Comparison of ENCODE assay signal across 14 cellular contexts in the genomic region with DNA sequence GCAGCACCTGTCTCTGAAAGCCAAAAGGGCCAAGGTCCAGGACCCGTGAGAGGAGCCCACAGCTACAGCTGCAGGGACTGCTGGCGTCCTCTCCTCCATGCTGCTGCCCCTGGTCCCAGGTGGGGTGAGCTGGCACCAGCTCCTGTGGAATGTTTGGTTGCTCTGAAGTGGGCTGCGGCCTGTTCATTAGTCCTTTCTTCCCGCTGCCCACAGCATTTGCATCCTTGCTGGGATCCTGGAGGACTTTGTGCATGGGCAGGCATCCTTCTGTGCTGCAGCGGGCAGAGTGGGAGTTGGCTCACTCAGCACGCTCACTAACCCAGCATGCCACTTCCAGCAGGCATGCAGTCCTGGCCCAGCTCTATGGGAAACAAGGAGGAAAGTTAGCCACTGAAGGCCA.
DNase-seq lines count a peak whose midpoint lies in the region; ATAC-seq, FAIRE-seq and TF ChIP-seq lines count a peak whose summit lies in the region.
"Had no signal": no experiment of that assay in that cellular context is flagged by ENCODE, and none has a peak within 500 bp of the region (broad histone marks: within the 10 kb centered on the region; RNA-seq: fewer than 3 reads in every experiment).

No MANE protein-coding gene starts in this region.

- in situ Hi-C loops in HepG2 (cut with HindIII; ENCODE audit: extremely low pct_ligation_motif_present, low pct_unique_long_range_greater_than_20kb) = loop anchor here (25.0 kb wide), 1 partner anchor 401 kb away; no protein-coding TSS in a partner anchor

- CTCF ChIA-PET in HepG2 (lab: Yijun Ruan, JAX; ENCODE audit: low intra/inter-chr PET ratio, low total read pairs) = no interaction called here

- H3K4me2 ChIP-seq in HepG2 (ENCODE audit: low read depth, low read length) = no peak overlapping the region

- TF ChIP-seq RAD21 in HepG2 (CRISPR knock-in tag; IDR thresholded peaks at IDR 0.05) = no peak

- no peak for FAIRE-seq in HepG2 (lab: Jason Lieb, UNC)
- FAIRE-seq: GM18507 had no signal

- no peaks in the 10 kb centered on the region for H3K9me3 Mint-ChIP-seq in CD14-positive monocyte

- H3K4me1 ChIP-seq in HepG2 (ENCODE audit: insufficient read depth, low read length) (no peaks in the 10 kb centered on the region), right lobe of liver (no peaks in the 10 kb centered on the region), gastroesophageal sphincter (peaks cover 0 to 68% (median 4%) of the 10 kb centered on the region in 3 donors)

- H3K27ac Mint-ChIP-seq in CD14-positive monocyte = no peak overlapping the region

- no peaks in the 10 kb centered on the region for H3K79me2 ChIP-seq in HepG2 (ENCODE audit: insufficient read depth, low read length)

- no peaks in the 10 kb centered on the region for H4K20me1 ChIP-seq in HepG2 (ENCODE audit: insufficient read depth, low read length)

- WGBS in HepG2 (ENCODE audit: low lambda C conversion rate) = 96% methylated on average over 5 of the region's 6 CpGs
- 100% methylated on average over 2 of the region's 6 CpGs for WGBS in right lobe of liver (ENCODE audit: insufficient coverage, low coverage, low lambda C conversion rate, missing lambda C conversion rate)
- 80% methylated on average over 4 of the region's 6 CpGs; no CpG with 5 or more reads in 1 of the 2 donors for WGBS in gastroesophageal sphincter (ENCODE audit: low coverage in 1 of 2), 2 donors

- H3K9me3 ChIP-seq in HepG2 (ENCODE audit: low read length) (no peaks in the 10 kb centered on the region), right lobe of liver (no peaks in the 10 kb centered on the region), gastroesophageal sphincter (no peaks in the 10 kb centered on the region)

- H3K9ac ChIP-seq in HepG2 (ENCODE audit: insufficient read depth, low read depth, low read length) = no peak overlapping the region
- H3K9ac ChIP-seq: GM23248 had no signal

- H3K36me3 Mint-ChIP-seq in CD14-positive monocyte = peaks cover 78 to 92% of the 10 kb centered on the region in 2 donors

- TF ChIP-seq CTCF in HepG2 (CRISPR knock-in tag; IDR thresholded peaks at IDR 0.05) = no peak
- TF ChIP-seq CTCF in right lobe of liver (IDR thresholded peaks at IDR 0.05) = no peak
- TF ChIP-seq CTCF in gastroesophageal sphincter (IDR thresholded peaks at IDR 0.05) = no peak
- TF ChIP-seq CTCF in CD14-positive monocyte (IDR thresholded peaks at IDR 0.05) = no peak

- no peaks in the 10 kb centered on the region for H3K4me1 Mint-ChIP-seq in CD14-positive monocyte

- H3K27me3 ChIP-seq in HepG2 (ENCODE audit: control insufficient read depth in 1 of 2, insufficient read depth in 2 of 2, low read length in 2 of 2) (no peaks in the 10 kb centered on the region), right lobe of liver (no peaks in the 10 kb centered on the region), gastroesophageal sphincter (no peaks in the 10 kb centered on the region)

- DNase-seq in HepG2 (ENCODE audit: low spot score) (no peak), right lobe of liver (no peak), posterior cingulate gyrus (peak in 6 of 10 donors; percentile 39 to 91 (median 68)), T-helper 1 cell (no peak), CD14-positive monocyte (ENCODE audit: low spot score) (no peak), amygdala (lab: John Stamatoyannopoulos, UW) (no peak), NCI-H128 (lab: John Stamatoyannopoulos, UW; ENCODE audit: unreplicated experiment) (no peak)
- DNase-seq: DMS53, GF-D8, H7 had no signal

- H3K4me3 Mint-ChIP-seq in CD14-positive monocyte = no peak overlapping the region

- H3K27ac ChIP-seq in HepG2 (ENCODE audit: extremely low read length, insufficient read depth, low read length) = no peak overlapping the region
- no peak overlapping the region for H3K27ac ChIP-seq in right lobe of liver
- peak overlapping the region in 3 of 4 donors; percentile 81 to 93 (median 87) for H3K27ac ChIP-seq in gastroesophageal sphincter
- H3K27ac ChIP-seq: 22Rv1, GM23248 had no signal

- H3K4me3 ChIP-seq in HepG2 (replicated peaks in 1 of 3; ENCODE audit: insufficient read depth in 1 of 3, low read depth in 2 of 3, low read length in 3 of 3) (no peak overlapping the region), right lobe of liver (no peak overlapping the region), gastroesophageal sphincter (no peak overlapping the region)
- H3K4me3 ChIP-seq: GM23248 had no signal

- TF ChIP-seq POLR2A in HepG2 (IDR thresholded peaks at IDR 0.05; ENCODE audit: insufficient read depth in 1 of 2, low read depth in 2 of 2, low read length in 2 of 2) (no peak), right lobe of liver (IDR thresholded peaks at IDR 0.05) (no peak), gastroesophageal sphincter (IDR thresholded peaks at IDR 0.05) (no peak)

- H3K36me3 ChIP-seq in HepG2 (replicated peaks in 1 of 2; ENCODE audit: control insufficient read depth in 1 of 2, insufficient read depth in 2 of 2, low read length in 2 of 2) (peaks cover 53 to 77% of the 10 kb centered on the region in 2 experiments), right lobe of liver (peaks cover 0 to 50% (median 13%) of the 10 kb centered on the region in 4 donors), gastroesophageal sphincter (peaks cover 0 to 91% of the 10 kb centered on the region in 2 donors)

- intact Hi-C loops in HepG2 (cut with micrococcal nuclease; ENCODE audit: unreplicated experiment) = no loop called here
- intact Hi-C loops in right lobe of liver (cut with DNase I) = no loop called here
- intact Hi-C loops in posterior cingulate gyrus (cut with DNase I) = no loop called here
- intact Hi-C loops in CD14-positive monocyte (cut with micrococcal nuclease) = no loop called here

- POLR2A ChIA-PET in HepG2 (lab: Yijun Ruan, JAX) = no interaction called here

- TF ChIP-seq EP300 in HepG2 (IDR thresholded peaks at IDR 0.05; ENCODE audit: low read depth in 2 of 2, low read length in 2 of 2) (no peak), HepG2 (CRISPR knock-in tag; IDR thresholded peaks at IDR 0.05; ENCODE audit: borderline replicate concordance) (no peak), gastroesophageal sphincter (IDR thresholded peaks at IDR 0.05) (no peak)

- H2AFZ ChIP-seq in HepG2 (ENCODE audit: low read length) = no peak overlapping the region
- H2AFZ ChIP-seq: GM23248 had no signal

- H3K27me3 Mint-ChIP-seq in CD14-positive monocyte (ENCODE audit: low read depth in 3 of 3) = no peaks in the 10 kb centered on the region

- ATAC-seq in HepG2 = no peak
- no peak for ATAC-seq in right lobe of liver
- no peak for ATAC-seq in gastroesophageal sphincter

- no TSS peak for BruUV-seq in HepG2 (replicated peaks; lab: Mats Ljungman, UMichigan)

TF ChIP-seq in HepG2, 621 proteins besides CTCF, POLR2A, EP300 and RAD21:
- TF ChIP-seq CC2D1A (CRISPR knock-in tag; IDR thresholded peaks at IDR 0.05) (no peak), HOXD1 (CRISPR knock-in tag; IDR thresholded peaks at IDR 0.05) (no peak), TP53 (CRISPR knock-in tag; conservative IDR thresholded peaks at IDR 0.05) (no peak), ZNF230 (CRISPR knock-in tag; IDR thresholded peaks at IDR 0.05) (no peak), ZFY (CRISPR knock-in tag; IDR thresholded peaks at IDR 0.05) (no peak), HNRNPL (IDR thresholded peaks at IDR 0.05; ENCODE audit: low read depth, low read length) (0 out of 2 replicates have a peak, but pooled peaks have one; percentile 34), SP1 (IDR thresholded peaks at IDR 0.05) (no peak), SP1 (CRISPR knock-in tag; IDR thresholded peaks at IDR 0.05) (no peak), DNMT1 (CRISPR knock-in tag; IDR thresholded peaks at IDR 0.05) (no peak)

Comparison
In these comparisons a context has a peak if more than half of its experiments do, and no peak if none do; other contexts are left out.
1. DNase-seq: peak in posterior cingulate gyrus (6 of 10); none in HepG2 (single experiment), right lobe of liver (0 of 3), T-helper 1 cell (0 of 5), CD14-positive monocyte (single experiment), amygdala (0 of 56) and NCI-H128 (single experiment).
2. H3K27ac ChIP-seq: peak in gastroesophageal sphincter (3 of 4); none in HepG2 (single experiment) and right lobe of liver (0 of 3).